26 cellular contexts compared by ENCODE assay signal in genomic region chr11:21430532-21430931, GRCh38.
"Had no signal": no experiment of that assay in that cellular context is flagged by ENCODE, and none has a peak within 500 bp of the region (broad histone marks: within the 10 kb centered on the region; RNA-seq: fewer than 3 reads in every experiment).

No MANE protein-coding gene starts in this region.

- H3K36me3 ChIP-seq: brain microvascular endothelial cell, gastrocnemius medialis, heart left ventricle, WERI-Rb-1 had no signal

- H3K4me3 ChIP-seq: gastrocnemius medialis, heart left ventricle had no signal

- H3K9me3 ChIP-seq: gastrocnemius medialis had no signal

- DNase-seq: activated B cell treated with CpG ODN at 0.5 μM for 24 hours; activated CD4-positive, alpha-beta T cell treated with anti-CD3 and anti-CD28 coated beads for 48 hours; activated CD4-positive, alpha-beta T cell treated with anti-CD3 and anti-CD28 coated beads, Interleukin-2, amount 50 U/mL, for 1 hour; activated CD4-positive, alpha-beta T cell treated with anti-CD3 and anti-CD28 coated beads, Interleukin-2, amount 50 U/mL, for 48 hours; activated CD8-positive, alpha-beta memory T cell treated with anti-CD3 and anti-CD28 coated beads for 24 hours; activated CD8-positive, alpha-beta T cell treated with anti-CD3 and anti-CD28 coated beads for 36 hours; activated effector memory CD4-positive, alpha-beta T cell treated with Interleukin-2 at 50 U/mL for 16 hours; activated gamma-delta T cell treated with Interleukin-2 at 50 U/mL for 16 hours; activated naive CD4-positive, alpha-beta T cell treated with anti-CD3 and anti-CD28 coated beads, Interleukin-2, amount 50 U/mL, for 16 hours; activated naive CD4-positive, alpha-beta T cell treated with Interleukin-2 at 50 U/mL for 16 hours; activated T-cell treated with anti-CD3 and anti-CD28 coated beads, Interleukin-2, amount 50 U/mL, for 4 hours; amniotic stem cell; anterior cingulate cortex; brain microvascular endothelial cell; caudate nucleus; effector CD8-positive, alpha-beta T cell; foreskin fibroblast; gastrocnemius medialis; glutamatergic neuron; heart left ventricle; T-helper 17 cell; T1000; WERI-Rb-1 had no signal

- FAIRE-seq: astrocyte, endometrium, endothelial cell of umbilical vein had no signal

- H3K27me3 ChIP-seq: brain microvascular endothelial cell, gastrocnemius medialis, heart left ventricle had no signal

- H3K27ac ChIP-seq: brain microvascular endothelial cell, gastrocnemius medialis, heart left ventricle, WERI-Rb-1 had no signal

- H3K4me1 ChIP-seq: gastrocnemius medialis, heart left ventricle had no signal
